ENCODE assay signal across 8 cellular contexts in genomic region chr6:10404107-10404798, GRCh38. TPM values are rescaled to one million over a fixed set of nuclear protein-coding genes. Genes with fewer than 3 reads are reported as not detected.
DNase-seq lines count a peak whose midpoint lies in the region; ATAC-seq and TF ChIP-seq lines count a peak whose summit lies in the region.

No MANE protein-coding gene starts in this region.

- H3K4me3 ChIP-seq in BJ (ENCODE audit: low read depth, low read length): peak overlapping the region; percentile 55
- peak overlapping the region; percentile 41 for H3K4me3 ChIP-seq in colonic mucosa

- H3K9ac ChIP-seq in colonic mucosa (ENCODE audit: low read depth in 2 of 2, low read length in 2 of 2): no peak overlapping the region

- DNase-seq in BJ (ENCODE audit: low read depth) (peak; percentile 76), NCI-H446 (lab: John Stamatoyannopoulos, UW) (peak; percentile 90 to 98), colonic mucosa (peak; percentile 90), left lobe of liver (ENCODE audit: low spot score) (peak; percentile 92)
- DNase-seq in activated CD4-positive, alpha-beta T cell treated with anti-CD3 and anti-CD28 coated beads for 24 hours (ENCODE audit: low read depth in 2 of 2): peak; percentile 71 to 76
- peak; percentile 80 to 82 for DNase-seq in stimulated activated CD4-positive, alpha-beta T cell treated with anti-CD3 and anti-CD28 coated beads, Interleukin-2, amount 100 ng/mL, for 48 hours

- no peaks in the 10 kb centered on the region for H3K4me1 ChIP-seq in colonic mucosa

- ATAC-seq in GM19043 (IDR thresholded peaks at IDR 0.05; ENCODE audit: low read depth, unreplicated experiment) (peak; percentile 90), HG03342 (IDR thresholded peaks at IDR 0.05; ENCODE audit: unreplicated experiment) (peak; percentile 97), left lobe of liver (peak; percentile 96)

- H3K27me3 ChIP-seq in BJ (ENCODE audit: control insufficient read depth, insufficient read depth, low read length): no peaks in the 10 kb centered on the region
- peaks cover 17% of the 10 kb centered on the region for H3K27me3 ChIP-seq in colonic mucosa

- TF ChIP-seq CTCF in BJ (IDR thresholded peaks at IDR 0.05; ENCODE audit: insufficient read depth, low read depth, low read length): peak; percentile 55
- TF ChIP-seq CTCF in colonic mucosa (IDR thresholded peaks at IDR 0.05): peak; percentile 20

- intact Hi-C loops in colonic mucosa (cut with DNase I): no loop called here

- H3K27ac ChIP-seq in colonic mucosa: peak overlapping the region; percentile 14

- POLR2A ChIA-PET in BJ (lab: Charles Lee): interaction anchor here (1.4 kb wide), 1 partner anchor 8 kb away, joined by 5 read pairs; no protein-coding TSS in a partner anchor

- H3K9me3 ChIP-seq in colonic mucosa: no peaks in the 10 kb centered on the region

- H3K36me3 ChIP-seq in BJ (ENCODE audit: control insufficient read depth, insufficient read depth, low read length) (peaks cover 6% of the 10 kb centered on the region), colonic mucosa (no peaks in the 10 kb centered on the region)

- CTCF ChIA-PET in BJ (lab: Yijun Ruan, JAX): no interaction called here

RNA-seq across cellular contexts. Expression of gene TFAP2A, which starts 10.6 kb away (rescaled TPM):
- 12.6 and 14.0 TPM in 2 replicates for polyA plus RNA-seq in BJ (2011; rRNA removed)
- polyA minus RNA-seq in BJ (2011; rRNA and poly(A)+ RNA removed): 8.0 and 11.0 TPM in 2 replicates
- total RNA-seq in colonic mucosa (under 1 TPM; 0.27 to 0.99 TPM), left lobe of liver (0.45 TPM)

Comparison
In these comparisons a context has a peak if more than half of its experiments do, and no peak if none do; other contexts are left out.
1. Peak in every context shown above with its lines: DNase-seq, ATAC-seq, H3K4me3 ChIP-seq and H3K27ac ChIP-seq.